Comparison of ENCODE assay signal across 16 cellular contexts in the genomic region with DNA sequence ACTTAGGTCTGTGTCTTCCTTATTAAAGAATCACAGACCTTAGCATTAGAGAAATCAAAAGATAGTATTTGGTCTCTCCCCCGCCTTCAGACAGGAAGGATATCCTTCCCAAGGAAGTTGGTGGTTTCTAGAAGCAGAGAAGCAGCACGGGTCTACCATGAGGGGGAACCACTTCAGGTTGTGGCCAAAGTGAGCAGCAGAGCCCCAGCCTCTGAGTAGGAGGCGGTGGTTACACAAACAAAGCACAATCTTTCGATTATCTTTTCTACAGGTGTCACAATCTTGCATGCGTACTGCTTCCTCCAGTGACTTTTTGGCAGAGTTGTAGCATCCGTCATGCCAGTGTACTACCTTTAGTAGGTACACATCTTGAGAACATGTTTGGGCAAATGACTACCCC. TPM values are rescaled to one million over a fixed set of nuclear protein-coding genes. Genes with fewer than 3 reads are reported as not detected.
"Had no signal": no experiment of that assay in that cellular context is flagged by ENCODE, and none has a peak within 500 bp of the region (broad histone marks: within the 10 kb centered on the region; RNA-seq: fewer than 3 reads in every experiment).

No MANE protein-coding gene starts in this region.

- H3K27ac Mint-ChIP-seq: natural killer cell had no signal

- H3K9me3 Mint-ChIP-seq: activated T-cell treated with anti-CD3 and anti-CD28 coated beads, Interleukin-2, amount 50 U/mL, for 4 hours; natural killer cell had no signal

- H3K4me3 Mint-ChIP-seq: activated T-cell treated with anti-CD3 and anti-CD28 coated beads, Interleukin-2, amount 50 U/mL, for 4 hours; natural killer cell had no signal

- H3K9me3 ChIP-seq: ascending aorta, esophagus squamous epithelium had no signal

- H3K36me3 Mint-ChIP-seq: natural killer cell had no signal

- DNase-seq: activated CD4-positive, alpha-beta T cell treated with anti-CD3 and anti-CD28 coated beads for 1 hour; activated gamma-delta T cell treated with Interleukin-2 at 50 U/mL for 16 hours; activated T-cell treated with anti-CD3 and anti-CD28 coated beads, Interleukin-2, amount 50 U/mL, for 4 hours; esophagus squamous epithelium; foreskin fibroblast; head of caudate nucleus; left colon; natural killer cell; posterior cingulate gyrus; stimulated activated CD4-positive, alpha-beta T cell treated with anti-CD3 and anti-CD28 coated beads, Interleukin-4, amount 100 ng/mL, for 4 hours had no signal

- ATAC-seq: left colon, natural killer cell had no signal

- H3K27ac ChIP-seq: ascending aorta, esophagus squamous epithelium had no signal

- H3K27me3 ChIP-seq: ascending aorta, esophagus squamous epithelium had no signal

RNA-seq across cellular contexts. Expression of gene PGLYRP4, which starts 8.8 kb away (rescaled TPM):
- total RNA-seq: activated CD8-positive, alpha-beta memory T cell treated with anti-CD3 and anti-CD28 coated beads for 36 hours; activated T-cell treated with anti-CD3 and anti-CD28 coated beads, Interleukin-2, amount 50 U/mL, for 4 hours; ascending aorta; left colon; lung microvascular endothelial cell; mononuclear cell; natural killer cell; skeletal muscle tissue; urinary bladder had no signal

RNA-seq across cellular contexts. Expression of gene S100A9, which starts 17.9 kb away (rescaled TPM):
- total RNA-seq: activated CD8-positive, alpha-beta memory T cell treated with anti-CD3 and anti-CD28 coated beads for 36 hours had no signal

RNA-seq across cellular contexts. Expression of gene PGLYRP3, which starts 27.1 kb away (rescaled TPM):
- total RNA-seq: activated CD8-positive, alpha-beta memory T cell treated with anti-CD3 and anti-CD28 coated beads for 36 hours; activated T-cell treated with anti-CD3 and anti-CD28 coated beads, Interleukin-2, amount 50 U/mL, for 4 hours; ascending aorta; left colon; lung microvascular endothelial cell; mononuclear cell; natural killer cell; skeletal muscle tissue; urinary bladder had no signal

RNA-seq across cellular contexts. Expression of gene S100A12, which starts 35.6 kb away (rescaled TPM):
- total RNA-seq: activated CD8-positive, alpha-beta memory T cell treated with anti-CD3 and anti-CD28 coated beads for 36 hours; activated T-cell treated with anti-CD3 and anti-CD28 coated beads, Interleukin-2, amount 50 U/mL, for 4 hours; ascending aorta; lung microvascular endothelial cell had no signal

RNA-seq across cellular contexts. Expression of gene S100A8, which starts 51.1 kb away (rescaled TPM):
- total RNA-seq: activated CD8-positive, alpha-beta memory T cell treated with anti-CD3 and anti-CD28 coated beads for 36 hours; activated T-cell treated with anti-CD3 and anti-CD28 coated beads, Interleukin-2, amount 50 U/mL, for 4 hours; lung microvascular endothelial cell had no signal
